Comparison of ENCODE assay signal across 16 cellular contexts in the genomic region with DNA sequence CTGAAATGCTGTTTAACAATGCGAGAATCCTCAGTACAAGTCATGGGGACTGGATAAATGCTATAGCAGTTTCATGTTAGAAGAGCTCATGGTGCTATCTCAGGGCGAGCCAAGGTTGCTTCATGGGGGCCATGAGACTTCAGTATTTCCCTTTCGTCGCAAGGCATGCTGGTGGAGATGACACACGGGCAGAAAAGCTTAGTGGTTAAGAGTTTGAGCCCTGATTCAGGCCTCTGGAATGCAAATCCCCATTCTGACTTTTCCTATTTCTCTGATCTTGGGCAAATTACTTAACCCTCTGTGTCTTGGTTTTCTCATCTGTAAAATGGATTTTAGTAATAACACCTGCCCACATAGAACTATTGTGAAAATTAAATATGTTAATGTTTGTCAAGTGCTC. TPM values are rescaled to one million over a fixed set of nuclear protein-coding genes. Genes with fewer than 3 reads are reported as not detected.
A peak's percentile ranks its signal among the peaks of the same experiment; 100 is the strongest.
DNase-seq lines count a peak whose midpoint lies in the region; ATAC-seq lines count a peak whose summit lies in the region.
"Had no signal": no experiment of that assay in that cellular context is flagged by ENCODE, and none has a peak within 500 bp of the region (broad histone marks: within the 10 kb centered on the region; RNA-seq: fewer than 3 reads in every experiment).

No MANE protein-coding gene starts in this region.

- in situ Hi-C loops in Caki2 (cut with HindIII; ENCODE audit: low pct_unique_long_range_greater_than_20kb, low sequenced_read_pairs): no loop called here

- no peaks in the 10 kb centered on the region for H3K27me3 ChIP-seq in MG63
- H3K27me3 ChIP-seq: pancreas had no signal

- intact Hi-C loops in left ventricle myocardium superior (cut with micrococcal nuclease): no loop called here

- no peaks in the 10 kb centered on the region for H3K36me3 ChIP-seq in MG63
- H3K36me3 ChIP-seq: pancreas had no signal

- DNase-seq in Caki2 (ENCODE audit: low read depth): peak; percentile 12
- peak; percentile 75 for DNase-seq in MG63
- DNase-seq in epithelial cell of prostate (ENCODE audit: low read depth, low spot score): peak; percentile 43
- DNase-seq in non-pigmented ciliary epithelial cell (ENCODE audit: low read depth): peak; percentile 54
- DNase-seq in effector CD8-positive, alpha-beta T cell (lab: John Stamatoyannopoulos, UW): no peak
- DNase-seq in HPDE6-E6E7 (ENCODE audit: extremely low spot score): no peak
- DNase-seq in left ventricle myocardium superior: no peak
- DNase-seq in C1 segment of cervical spinal cord (lab: John Stamatoyannopoulos, UW): no peak
- DNase-seq: activated CD4-positive, alpha-beta memory T cell treated with anti-CD3 and anti-CD28 coated beads, Interleukin-2, amount 10 ng/mL, durations not matched to agents 7 days and 5 days; activated naive CD4-positive, alpha-beta T cell treated with anti-CD3 and anti-CD28 coated beads, Interleukin-2, amount 10 ng/mL, durations not matched to agents 7 days and 5 days; dermis blood vessel endothelial cell; hippocampal formation; KBM-7; NCI-H2107; pancreas; stimulated activated naive CD8-positive, alpha-beta T cell treated with anti-CD3 and anti-CD28 coated beads, Interleukin-15, amount 100 ng/mL, for 72 hours had no signal

- H3K4me3 ChIP-seq in MG63: no peak overlapping the region
- H3K4me3 ChIP-seq: pancreas had no signal

- no peaks in the 10 kb centered on the region for H3K9me3 ChIP-seq in MG63
- H3K9me3 ChIP-seq: pancreas had no signal

- ATAC-seq in left ventricle myocardium superior: no peak
- ATAC-seq: pancreas; stimulated activated naive CD8-positive, alpha-beta T cell treated with anti-CD3 and anti-CD28 coated beads, Interleukin-15, amount 100 ng/mL, for 72 hours had no signal

- H3K27ac ChIP-seq in epithelial cell of prostate: no peak overlapping the region
- H3K27ac ChIP-seq: pancreas had no signal

RNA-seq across cellular contexts. Expression of a gene that starts 57.4 kb away (rescaled TPM):
- 7.5 and 37.2 TPM in 2 replicates for total RNA-seq in Caki2 (2014; rRNA removed; shearing (Covaris generic); ENCODE audit: low replicate concordance)
- 3.8 and 5.4 TPM in 2 replicates for total RNA-seq in MG63 (2014; rRNA removed; shearing (Covaris generic); ENCODE audit: low replicate concordance)
- 16.3 TPM for total RNA-seq in left ventricle myocardium superior

Comparison
In these comparisons a context has a peak if more than half of its experiments do, and no peak if none do; other contexts are left out.
1. DNase-seq: peak in Caki2 (single experiment), MG63 (single experiment), epithelial cell of prostate (single experiment) and non-pigmented ciliary epithelial cell (single experiment); none in effector CD8-positive, alpha-beta T cell (single experiment), HPDE6-E6E7 (single experiment), left ventricle myocardium superior (single experiment) and C1 segment of cervical spinal cord (0 of 14).